Comparison of ENCODE assay signal across 24 cellular contexts in the genomic region with DNA sequence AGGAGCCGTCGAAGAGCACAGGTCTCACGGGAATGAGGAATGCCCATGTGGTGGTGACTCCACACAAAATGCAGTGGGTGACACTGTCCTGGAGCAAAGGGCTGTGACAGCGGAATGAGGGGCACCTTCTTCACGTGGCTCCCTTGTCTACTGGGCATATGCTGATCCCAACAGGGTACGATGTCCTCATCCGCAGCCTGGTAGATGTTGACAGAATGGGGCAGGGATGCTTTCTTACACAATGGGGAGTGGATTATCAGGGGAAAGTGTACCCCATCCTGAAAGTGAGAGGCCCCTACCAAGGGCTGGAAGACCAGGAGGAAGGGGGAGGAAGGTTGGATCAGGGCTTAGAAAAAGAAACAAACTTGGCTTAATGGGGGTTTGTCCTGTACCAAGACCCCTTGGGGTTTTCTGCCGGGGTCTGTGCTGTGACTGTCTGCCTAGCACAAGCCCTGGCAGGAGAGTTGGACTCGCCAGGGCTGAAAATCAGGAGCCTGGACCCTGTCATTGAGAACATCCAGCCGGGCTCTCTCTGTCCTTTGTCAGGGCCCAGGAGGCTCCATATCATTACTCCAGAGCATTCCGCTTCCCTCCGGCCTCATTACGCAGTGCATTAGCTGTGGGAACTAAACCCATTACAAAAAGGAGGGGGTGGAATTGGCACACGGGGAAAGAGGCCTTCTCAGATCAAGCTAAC.
A peak's percentile ranks its signal among the peaks of the same experiment; 100 is the strongest.
DNase-seq lines count a peak whose midpoint lies in the region; FAIRE-seq and TF ChIP-seq lines count a peak whose summit lies in the region.
"Had no signal": no experiment of that assay in that cellular context is flagged by ENCODE, and none has a peak within 500 bp of the region (broad histone marks: within the 10 kb centered on the region; RNA-seq: fewer than 3 reads in every experiment).

No MANE protein-coding gene starts in this region.

- in situ Hi-C loops in GM13977 (cut with MboI; ENCODE audit: low pct_unique_long_range_greater_than_20kb, low sequenced_read_pairs, unreplicated experiment) = no loop called here

- H3K27me3 ChIP-seq in bronchial epithelial cell (ENCODE audit: control insufficient read depth, insufficient read depth, low read length) = no peaks in the 10 kb centered on the region
- no peaks in the 10 kb centered on the region for H3K27me3 ChIP-seq in small intestine (ENCODE audit: control insufficient read depth in 2 of 2, insufficient read depth in 2 of 2, low read length in 2 of 2)

- no peaks in the 10 kb centered on the region for H3K9me3 ChIP-seq in small intestine (ENCODE audit: control insufficient read depth, low read depth)
- H3K9me3 ChIP-seq: A549, Caco-2 had no signal

- no peaks in the 10 kb centered on the region for H3K4me1 ChIP-seq in small intestine (ENCODE audit: control insufficient read depth in 2 of 2, insufficient read depth in 1 of 2, low read depth in 1 of 2, low read length in 1 of 2)
- H3K4me1 ChIP-seq: A549 had no signal

- H3K4me1 Mint-ChIP-seq in activated naive CD4-positive, alpha-beta T cell treated with anti-CD3 and anti-CD28 coated beads for 36 hours (ENCODE audit: low read depth) = peaks cover 3% of the 10 kb centered on the region
- peaks cover 66% of the 10 kb centered on the region for H3K4me1 Mint-ChIP-seq in nephron progenitor cell

- H3K27ac Mint-ChIP-seq in activated naive CD4-positive, alpha-beta T cell treated with anti-CD3 and anti-CD28 coated beads for 36 hours = peak overlapping the region; percentile 56
- H3K27ac Mint-ChIP-seq in nephron progenitor cell = peak overlapping the region; percentile 93
- H3K27ac Mint-ChIP-seq: CD4-positive, alpha-beta T cell; GM23338 had no signal

- H3K27ac ChIP-seq in small intestine (ENCODE audit: low read depth in 1 of 2, low read length in 1 of 2) = no peak overlapping the region
- H3K27ac ChIP-seq: A549 had no signal

- TF ChIP-seq CTCF in GM13977 (IDR thresholded peaks at IDR 0.05; ENCODE audit: extremely low read depth, insufficient read depth, missing control alignments) = no peak
- no peak for TF ChIP-seq CTCF in bronchial epithelial cell (IDR thresholded peaks at IDR 0.05; ENCODE audit: insufficient read depth, low read length, severe bottlenecking)
- TF ChIP-seq CTCF in nephron progenitor cell (IDR thresholded peaks at IDR 0.05) = no peak

- intact Hi-C loops in activated naive CD4-positive, alpha-beta T cell treated with anti-CD3 and anti-CD28 coated beads for 36 hours (cut with micrococcal nuclease) = no loop called here

- no peaks in the 10 kb centered on the region for H3K36me3 Mint-ChIP-seq in activated naive CD4-positive, alpha-beta T cell treated with anti-CD3 and anti-CD28 coated beads for 36 hours (ENCODE audit: low read depth)
- H3K36me3 Mint-ChIP-seq in nephron progenitor cell (ENCODE audit: low read depth) = peaks cover 6% of the 10 kb centered on the region

- no peaks in the 10 kb centered on the region for H3K9me3 Mint-ChIP-seq in activated naive CD4-positive, alpha-beta T cell treated with anti-CD3 and anti-CD28 coated beads for 36 hours
- H3K9me3 Mint-ChIP-seq in nephron progenitor cell = peaks cover 15% of the 10 kb centered on the region
- H3K9me3 Mint-ChIP-seq: CD4-positive, alpha-beta T cell had no signal

- H3K36me3 ChIP-seq in bronchial epithelial cell (ENCODE audit: control insufficient read depth, insufficient read depth, low read length) (no peaks in the 10 kb centered on the region), small intestine (ENCODE audit: control insufficient read depth in 2 of 2, insufficient read depth in 2 of 2, low read length in 2 of 2) (no peaks in the 10 kb centered on the region)

- FAIRE-seq in bronchial epithelial cell (lab: Jason Lieb, UNC) = peak; percentile 91
- no peak for FAIRE-seq in small intestine (lab: Jason Lieb, UNC)
- FAIRE-seq: A549, GM12878, GM18507 had no signal

- H3K27me3 Mint-ChIP-seq in activated naive CD4-positive, alpha-beta T cell treated with anti-CD3 and anti-CD28 coated beads for 36 hours (ENCODE audit: low read depth) = no peaks in the 10 kb centered on the region
- peaks cover 3% of the 10 kb centered on the region for H3K27me3 Mint-ChIP-seq in nephron progenitor cell (ENCODE audit: low read depth, poor library complexity)
- H3K27me3 Mint-ChIP-seq: CD4-positive, alpha-beta T cell had no signal

- 87 to 93% (median 88%) methylated on average over 14 of the region's 14 CpGs for WGBS in small intestine, 3 donors

- no peak for DNase-seq in activated naive CD4-positive, alpha-beta T cell treated with anti-CD3 and anti-CD28 coated beads for 36 hours
- DNase-seq in activated naive CD4-positive, alpha-beta T cell treated with Interleukin-2 at 50 U/mL for 16 hours = no peak
- DNase-seq in GM13977 (ENCODE audit: low spot score) (peak; percentile 2), bronchial epithelial cell (ENCODE audit: low read depth) (no peak), nephron progenitor cell (no peak), small intestine (no peak), hypothalamus (lab: John Stamatoyannopoulos, UW) (no peak), NCI-H187 (lab: John Stamatoyannopoulos, UW) (no peak)
- DNase-seq: Caco-2; CD4-positive, alpha-beta T cell; DMS153; HCEC 1CT; NCI-H1092 treated with DMSO at 0.1 percent for 48 hours; NCI-H146; NCI-H2081; NCI-H2171 treated with DMSO at 0.1 percent for 48 hours; NCI-H446; NCI-H526 treated with DMSO at 0.1 percent for 48 hours; OCI-M1; SIG-M5 had no signal

- no peak overlapping the region for H3K4me3 Mint-ChIP-seq in activated naive CD4-positive, alpha-beta T cell treated with anti-CD3 and anti-CD28 coated beads for 36 hours
- no peak overlapping the region for H3K4me3 Mint-ChIP-seq in nephron progenitor cell
- H3K4me3 Mint-ChIP-seq: CD4-positive, alpha-beta T cell; GM23338 had no signal

- CTCF ChIA-PET in activated naive CD4-positive, alpha-beta T cell treated with anti-CD3 and anti-CD28 coated beads for 36 hours (lab: Charles Lee) = no interaction called here

- H3K4me3 ChIP-seq in bronchial epithelial cell (ENCODE audit: low read depth, low read length) (no peak overlapping the region), small intestine (ENCODE audit: low read depth in 1 of 2, low read length in 2 of 2) (no peak overlapping the region)
- H3K4me3 ChIP-seq: A549, GM12878, GM23338 had no signal
